In the genomic region with DNA sequence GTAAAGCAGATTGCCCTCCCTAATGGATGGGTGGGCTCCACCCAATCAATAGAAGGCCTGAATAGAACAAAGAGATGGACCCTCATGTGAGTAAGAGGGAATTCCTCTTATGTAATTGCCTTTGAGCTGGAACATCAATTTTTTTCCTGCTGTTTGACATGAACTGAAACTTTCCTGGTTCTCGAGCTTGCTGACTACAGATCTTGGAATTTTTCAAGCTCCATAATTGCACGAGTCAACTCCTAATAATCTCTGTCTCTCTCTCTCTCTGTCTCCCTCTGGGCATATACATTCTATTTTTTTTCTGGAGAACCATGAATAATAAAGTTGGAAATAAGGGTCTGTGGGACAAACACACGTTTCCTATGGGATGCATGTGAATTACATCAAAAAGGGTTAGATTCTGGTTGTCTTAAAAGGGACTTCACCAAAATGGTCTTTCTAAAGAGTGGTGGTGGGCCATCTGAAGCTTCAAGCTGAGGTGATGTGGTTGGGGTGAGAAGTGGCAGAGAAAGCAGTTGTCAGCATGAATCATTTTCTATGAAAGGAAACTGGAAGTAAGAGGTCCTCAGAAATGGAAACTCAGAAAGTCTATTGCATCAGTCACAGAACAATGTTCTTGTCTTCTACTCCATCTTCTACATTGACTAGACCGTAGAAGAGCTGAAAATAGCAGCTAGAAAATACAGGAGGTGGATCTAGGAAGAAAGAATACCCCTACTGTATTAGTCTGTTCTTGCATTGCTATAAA, we compare ENCODE assay signal across 10 cellular contexts. TPM values are rescaled to one million over a fixed set of nuclear protein-coding genes. Genes with fewer than 3 reads are reported as not detected.
A peak's percentile ranks its signal among the peaks of the same experiment; 100 is the strongest.
DNase-seq lines count a peak whose midpoint lies in the region; ATAC-seq and TF ChIP-seq lines count a peak whose summit lies in the region.
"Had no signal": no experiment of that assay in that cellular context is flagged by ENCODE, and none has a peak within 500 bp of the region (broad histone marks: within the 10 kb centered on the region; RNA-seq: fewer than 3 reads in every experiment).

No MANE protein-coding gene starts in this region.

- peak; percentile 82 to 89 for ATAC-seq in activated CD4-positive, CD25-positive, alpha-beta regulatory T cell treated with anti-CD3 and anti-CD28 coated beads, Interleukin-2, amount 50 U/mL, for 24 hours
- ATAC-seq in HG03159 (IDR thresholded peaks at IDR 0.05; ENCODE audit: unreplicated experiment), result peak; percentile 71
- ATAC-seq in sciatic nerve, result no peak
- ATAC-seq: A549 had no signal

- peaks cover 44% of the 10 kb centered on the region for H3K4me1 Mint-ChIP-seq in activated T-helper 1 cell treated with anti-CD3 and anti-CD28 coated beads, Interleukin-12 subunit alpha, Interleukin-12 subunit beta, Interleukin-2, Interleukin-4 antibody, amounts not matched to agents 30 ng/mL and 10 ng/mL and 1 ng/mL, durations not matched to agents 14 hours and 24 hours and 36 hours (ENCODE audit: low read depth)

- no peaks in the 10 kb centered on the region for H3K27me3 ChIP-seq in suprapubic skin

- no peaks in the 10 kb centered on the region for H3K4me1 ChIP-seq in suprapubic skin
- H3K4me1 ChIP-seq: A549 had no signal

- H3K4me3 ChIP-seq in suprapubic skin, result no peak overlapping the region
- H3K4me3 ChIP-seq: A549 had no signal

- no peaks in the 10 kb centered on the region for H3K27me3 Mint-ChIP-seq in activated T-helper 1 cell treated with anti-CD3 and anti-CD28 coated beads, Interleukin-12 subunit alpha, Interleukin-12 subunit beta, Interleukin-2, Interleukin-4 antibody, amounts not matched to agents 30 ng/mL and 10 ng/mL and 1 ng/mL, durations not matched to agents 14 hours and 24 hours and 36 hours (ENCODE audit: insufficient read depth)

- TF ChIP-seq CTCF in suprapubic skin (IDR thresholded peaks at IDR 0.05), result no peak

- no peak overlapping the region for H3K27ac ChIP-seq in suprapubic skin
- H3K27ac ChIP-seq: A549 had no signal

- peak overlapping the region; percentile 67 for H3K4me3 Mint-ChIP-seq in activated T-helper 1 cell treated with anti-CD3 and anti-CD28 coated beads, Interleukin-12 subunit alpha, Interleukin-12 subunit beta, Interleukin-2, Interleukin-4 antibody, amounts not matched to agents 30 ng/mL and 10 ng/mL and 1 ng/mL, durations not matched to agents 14 hours and 24 hours and 36 hours
- H3K4me3 Mint-ChIP-seq: T-cell had no signal

- 78% methylated on average over 4 of the region's 4 CpGs for WGBS in suprapubic skin

- no peak for TF ChIP-seq EP300 in suprapubic skin (IDR thresholded peaks at IDR 0.05)

- H3K9me3 ChIP-seq in suprapubic skin, result no peaks in the 10 kb centered on the region
- H3K9me3 ChIP-seq: A549 had no signal

- peaks cover 7% of the 10 kb centered on the region for H3K36me3 Mint-ChIP-seq in activated T-helper 1 cell treated with anti-CD3 and anti-CD28 coated beads, Interleukin-12 subunit alpha, Interleukin-12 subunit beta, Interleukin-2, Interleukin-4 antibody, amounts not matched to agents 30 ng/mL and 10 ng/mL and 1 ng/mL, durations not matched to agents 14 hours and 24 hours and 36 hours (ENCODE audit: low read depth)
- H3K36me3 Mint-ChIP-seq: T-cell had no signal

- intact Hi-C loops in activated T-helper 1 cell treated with anti-CD3 and anti-CD28 coated beads, Interleukin-12 subunit alpha, Interleukin-12 subunit beta, Interleukin-2, Interleukin-4 antibody, amounts not matched to agents 30 ng/mL and 10 ng/mL and 1 ng/mL, durations not matched to agents 14 hours and 24 hours and 36 hours (cut with micrococcal nuclease), result loop anchor here (1.0 to 5.0 kb wide), 9 partner anchors 47 to 566 kb away; partner anchors contain the start of genes HOMER1, JMY and TENT2
- intact Hi-C loops in sciatic nerve (cut with DNase I), result no loop called here

- DNase-seq in activated CD4-positive, CD25-positive, alpha-beta regulatory T cell (lab: John Stamatoyannopoulos, UW), result no peak
- DNase-seq in activated T-helper 1 cell treated with anti-CD3 and anti-CD28 coated beads, Interleukin-12 subunit alpha, Interleukin-12 subunit beta, Interleukin-2, Interleukin-4 antibody, amounts not matched to agents 30 ng/mL and 10 ng/mL and 1 ng/mL, durations not matched to agents 14 hours and 24 hours and 36 hours (ENCODE audit: low spot score), result peak; percentile 8
- DNase-seq in stimulated activated CD4-positive, alpha-beta T cell treated with anti-CD3 and anti-CD28 coated beads, TNF-alpha, amount 100 ng/mL, for 48 hours (ENCODE audit: low read depth in 3 of 3), result peak in 2 of 3 donors; percentile 7 to 13
- DNase-seq in suprapubic skin (ENCODE audit: low spot score in 2 of 2), result no peak
- DNase-seq in sciatic nerve (ENCODE audit: low spot score), result no peak
- DNase-seq in SK-N-DZ (ENCODE audit: low spot score), result no peak
- DNase-seq: T-cell had no signal

- no peak for TF ChIP-seq POLR2A in suprapubic skin (IDR thresholded peaks at IDR 0.05)

- H3K36me3 ChIP-seq in suprapubic skin, result no peaks in the 10 kb centered on the region

- H3K9me3 Mint-ChIP-seq in activated T-helper 1 cell treated with anti-CD3 and anti-CD28 coated beads, Interleukin-12 subunit alpha, Interleukin-12 subunit beta, Interleukin-2, Interleukin-4 antibody, amounts not matched to agents 30 ng/mL and 10 ng/mL and 1 ng/mL, durations not matched to agents 14 hours and 24 hours and 36 hours, result peaks cover 9% of the 10 kb centered on the region
- H3K9me3 Mint-ChIP-seq: T-cell had no signal

- H3K27ac Mint-ChIP-seq in activated T-helper 1 cell treated with anti-CD3 and anti-CD28 coated beads, Interleukin-12 subunit alpha, Interleukin-12 subunit beta, Interleukin-2, Interleukin-4 antibody, amounts not matched to agents 30 ng/mL and 10 ng/mL and 1 ng/mL, durations not matched to agents 14 hours and 24 hours and 36 hours, result peak overlapping the region; percentile 89

RNA-seq across cellular contexts. Expression of gene HOMER1, which starts 47.0 kb away (rescaled TPM):
- total RNA-seq in activated T-helper 1 cell treated with anti-CD3 and anti-CD28 coated beads, Interleukin-12 subunit alpha, Interleukin-12 subunit beta, Interleukin-2, Interleukin-4 antibody, amounts not matched to agents 30 ng/mL and 10 ng/mL and 1 ng/mL, durations not matched to agents 14 hours and 24 hours and 36 hours, result 11.8 and 15.1 TPM in 2 replicates
- total RNA-seq in suprapubic skin, result 1 to 10 TPM; 6.0 to 7.5 (median 7.0) TPM
- total RNA-seq in sciatic nerve, result 8.7 TPM
- 5.9 and 7.5 TPM in 2 replicates for polyA plus RNA-seq in SK-N-DZ (2014; cell fraction: cytosol; rRNA removed)
- polyA plus RNA-seq in SK-N-DZ (2014; cell fraction: nucleus; rRNA removed), result 4.1 and 7.0 TPM in 2 replicates

RNA-seq across cellular contexts. Expression of gene TENT2, which starts 51.3 kb away (rescaled TPM):
- total RNA-seq in activated T-helper 1 cell treated with anti-CD3 and anti-CD28 coated beads, Interleukin-12 subunit alpha, Interleukin-12 subunit beta, Interleukin-2, Interleukin-4 antibody, amounts not matched to agents 30 ng/mL and 10 ng/mL and 1 ng/mL, durations not matched to agents 14 hours and 24 hours and 36 hours, result 86.9 and 91.6 TPM in 2 replicates
- total RNA-seq in suprapubic skin (100 to 1,000 TPM in 1 of 4 donors, 10 to 100 TPM in 3; 54.0 to 168 (median 60.4) TPM), sciatic nerve (115 TPM)
- 18.5 and 30.3 TPM in 2 replicates for polyA plus RNA-seq in SK-N-DZ (2014; cell fraction: cytosol; rRNA removed)
- 46.1 and 55.8 TPM in 2 replicates for polyA plus RNA-seq in SK-N-DZ (2014; cell fraction: nucleus; rRNA removed)

Comparison
In these comparisons a context has a peak if more than half of its experiments do, and no peak if none do; other contexts are left out.
1. DNase-seq: peak in activated T-helper 1 cell treated with anti-CD3 and anti-CD28 coated beads, Interleukin-12 subunit alpha, Interleukin-12 subunit beta, Interleukin-2, Interleukin-4 antibody, amounts not matched to agents 30 ng/mL and 10 ng/mL and 1 ng/mL, durations not matched to agents 14 hours and 24 hours and 36 hours (single experiment) and stimulated activated CD4-positive, alpha-beta T cell treated with anti-CD3 and anti-CD28 coated beads, TNF-alpha, amount 100 ng/mL, for 48 hours (2 of 3); none in activated CD4-positive, CD25-positive, alpha-beta regulatory T cell (0 of 4), suprapubic skin (0 of 2), sciatic nerve (single experiment) and SK-N-DZ (single experiment).